Comparison of ENCODE assay signal across 25 cellular contexts in the genomic region with DNA sequence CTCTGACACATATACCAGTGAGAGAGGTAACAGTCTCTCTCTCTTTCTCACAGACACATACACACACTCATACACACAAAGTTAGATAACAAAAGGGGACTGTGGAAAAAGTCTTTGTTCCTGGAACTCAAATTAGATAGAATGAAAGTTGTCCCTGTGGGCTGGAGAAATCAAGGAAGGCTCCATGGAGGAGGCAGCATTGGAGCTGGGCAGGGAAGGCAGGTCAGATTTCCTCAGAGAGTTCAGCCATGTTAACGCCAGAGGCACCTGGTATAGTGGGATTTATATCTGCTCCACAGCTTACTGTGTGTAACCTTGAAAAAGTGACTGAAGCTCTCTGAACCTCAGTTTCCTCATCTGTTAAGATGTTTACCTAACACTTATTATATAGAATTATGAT. TPM values are rescaled to one million over a fixed set of nuclear protein-coding genes. Genes with fewer than 3 reads are reported as not detected.
"Had no signal": no experiment of that assay in that cellular context is flagged by ENCODE, and none has a peak within 500 bp of the region (broad histone marks: within the 10 kb centered on the region; RNA-seq: fewer than 3 reads in every experiment).

No MANE protein-coding gene starts in this region.

- H3K4me3 ChIP-seq: breast epithelium, stomach, testis, upper lobe of right lung had no signal

- H3K79me2 ChIP-seq: parathyroid adenoma had no signal

- H3K36me3 ChIP-seq: breast epithelium, neutrophil, stomach, upper lobe of right lung had no signal

- H3K9me3 Mint-ChIP-seq: activated T-cell treated with anti-CD3 and anti-CD28 coated beads, Interleukin-2, amount 50 U/mL, for 24 hours; T-cell had no signal

- H3K4me1 ChIP-seq: breast epithelium had no signal

- H3K4me3 Mint-ChIP-seq: activated CD4-positive, alpha-beta T cell treated with anti-CD3 and anti-CD28 coated beads for 36 hours; activated CD8-positive, alpha-beta T cell treated with anti-CD3 and anti-CD28 coated beads, Interleukin-2, amount 10 ng/mL, durations not matched to agents 7 days and 5 days; activated T-cell treated with anti-CD3 and anti-CD28 coated beads, Interleukin-2, amount 50 U/mL, for 24 hours; T-cell; WTC11 had no signal

- H3K9ac ChIP-seq: parathyroid adenoma had no signal

- H3K36me3 Mint-ChIP-seq: T-cell, WTC11 had no signal

- H3K27ac ChIP-seq: breast epithelium, neutrophil, parathyroid adenoma, testis, upper lobe of right lung had no signal

- H3K27ac Mint-ChIP-seq: activated CD4-positive, alpha-beta T cell treated with anti-CD3 and anti-CD28 coated beads for 36 hours; activated CD8-positive, alpha-beta T cell treated with anti-CD3 and anti-CD28 coated beads, Interleukin-2, amount 10 ng/mL, durations not matched to agents 7 days and 5 days; activated T-cell treated with anti-CD3 and anti-CD28 coated beads, Interleukin-2, amount 50 U/mL, for 24 hours; T-cell; WTC11 had no signal

- DNase-seq: activated CD4-positive, alpha-beta T cell treated with anti-CD3 and anti-CD28 coated beads for 36 hours; activated CD8-positive, alpha-beta T cell treated with anti-CD3 and anti-CD28 coated beads, Interleukin-2, amount 10 ng/mL, durations not matched to agents 7 days and 5 days; activated effector memory CD4-positive, alpha-beta T cell treated with Interleukin-2 at 50 U/mL for 16 hours; activated naive CD4-positive, alpha-beta T cell treated with anti-CD3 and anti-CD28 coated beads, Interleukin-2, amount 50 U/mL, for 16 hours; activated T-cell treated with anti-CD3 and anti-CD28 coated beads, Interleukin-2, amount 50 U/mL, for 24 hours; effector CD4-positive, alpha-beta T cell; hippocampal formation; midbrain; retina; SIG-M5; small intestine; stimulated activated CD4-positive, alpha-beta T cell treated with anti-CD3 and anti-CD28 coated beads, Interleukin-4, amount 100 ng/mL, for 1 hour; stomach; T-cell; testis had no signal

- H3K27me3 ChIP-seq: breast epithelium, stomach, testis, upper lobe of right lung had no signal

- H3K27me3 Mint-ChIP-seq: activated CD4-positive, alpha-beta T cell treated with anti-CD3 and anti-CD28 coated beads for 36 hours; activated T-cell treated with anti-CD3 and anti-CD28 coated beads, Interleukin-2, amount 50 U/mL, for 24 hours; T-cell had no signal

- H2AFZ ChIP-seq: parathyroid adenoma had no signal

- FAIRE-seq: small intestine had no signal

- H3K9me3 ChIP-seq: breast epithelium, neutrophil, stomach, testis, upper lobe of right lung had no signal

RNA-seq across cellular contexts. Expression of gene LDB3, which starts 38.7 kb away (rescaled TPM):
- total RNA-seq: lung microvascular endothelial cell had no signal

RNA-seq across cellular contexts. Expression of gene OPN4, which starts 52.6 kb away (rescaled TPM):
- total RNA-seq: activated CD4-positive, alpha-beta T cell treated with anti-CD3 and anti-CD28 coated beads for 36 hours; activated CD8-positive, alpha-beta T cell treated with anti-CD3 and anti-CD28 coated beads, Interleukin-2, amount 10 ng/mL, durations not matched to agents 7 days and 5 days; breast epithelium; cerebellum; esophagus mucosa; lung microvascular endothelial cell; myocyte; stomach; T-cell; upper lobe of right lung; WTC11 had no signal
- polyA plus RNA-seq: aorta, stomach had no signal
